In genomic region chr3:146539315-146539714, GRCh38 we compare ENCODE assay signal across 1 cellular context.
TF ChIP-seq lines count a peak whose summit lies in the region.

No MANE protein-coding gene starts in this region.

TF ChIP-seq in WTC11, 78 proteins besides CTCF, POLR2A, EP300 and RAD21 (continued from another document):
- TF ChIP-seq HMGXB4 (CRISPR knock-in tag; IDR thresholded peaks at IDR 0.05) (no peak), ESRRA (CRISPR knock-in tag; IDR thresholded peaks at IDR 0.05; ENCODE audit: borderline replicate concordance) (no peak), CREB1 (CRISPR knock-in tag; IDR thresholded peaks at IDR 0.05) (no peak), ZNF512 (CRISPR knock-in tag; IDR thresholded peaks at IDR 0.05; ENCODE audit: borderline replicate concordance) (no peak), RORB (CRISPR knock-in tag; IDR thresholded peaks at IDR 0.05) (no peak), ZNF281 (CRISPR knock-in tag; IDR thresholded peaks at IDR 0.05) (no peak), PRRX2 (CRISPR knock-in tag; IDR thresholded peaks at IDR 0.05) (no peak), NFATC4 (CRISPR knock-in tag; IDR thresholded peaks at IDR 0.05) (no peak), SMAD3 (CRISPR knock-in tag; IDR thresholded peaks at IDR 0.05; ENCODE audit: borderline replicate concordance) (no peak), GRHL2 (CRISPR knock-in tag; IDR thresholded peaks at IDR 0.05; ENCODE audit: insufficient replicate concordance, severe bottlenecking) (no peak), STAT6 (CRISPR knock-in tag; conservative IDR thresholded peaks at IDR 0.05; ENCODE audit: low read depth) (no peak), USF2 (CRISPR knock-in tag; IDR thresholded peaks at IDR 0.05) (no peak), MAX (CRISPR knock-in tag; IDR thresholded peaks at IDR 0.05) (no peak), MLX (CRISPR knock-in tag; IDR thresholded peaks at IDR 0.05) (no peak), E2F5 (CRISPR knock-in tag; IDR thresholded peaks at IDR 0.05) (no peak), FOXJ3 (CRISPR knock-in tag; IDR thresholded peaks at IDR 0.05; ENCODE audit: borderline replicate concordance) (no peak)
